Comparison of ENCODE assay signal across 22 cellular contexts in genomic region chr10:43089519-43089918, GRCh38. TPM values are rescaled to one million over a fixed set of nuclear protein-coding genes. Genes with fewer than 3 reads are reported as not detected.
"Had no signal": no experiment of that assay in that cellular context is flagged by ENCODE, and none has a peak within 500 bp of the region (broad histone marks: within the 10 kb centered on the region; RNA-seq: fewer than 3 reads in every experiment).

No MANE protein-coding gene starts in this region.

- H3K9me3 ChIP-seq: MG63, SJSA1 had no signal

- DNase-seq: IMR-90, Karpas-422, KG1, MG63, NCI-H1092, NCI-H1105 treated with DMSO at 0.1 percent for 48 hours, NCI-H1436 treated with DMSO at 0.1 percent for 48 hours, NCI-H1694, NCI-H187 treated with DMSO at 0.1 percent for 48 hours, NCI-H2029 treated with DMSO at 0.1 percent for 48 hours, NCI-H2171 treated with DMSO at 0.1 percent for 48 hours, NCI-H446, NCI-H524 treated with DMSO at 0.1 percent for 48 hours, NCI-H69, Right ventricle myocardium superior, RPMI8226, SIG-M5, SW 1271, T-cell had no signal

- H3K4me3 ChIP-seq: MG63, SJSA1, SK-N-MC had no signal

- ATAC-seq: HepG2, T-cell had no signal

- H3K4me1 ChIP-seq: SJSA1 had no signal

- H3K27ac ChIP-seq: SJSA1, SK-N-MC had no signal

- H3K27me3 ChIP-seq: MG63 had no signal

- H3K36me3 ChIP-seq: MG63, SJSA1 had no signal

RNA-seq across cellular contexts. Expression of gene RET, which starts 12.7 kb away (rescaled TPM):
- total RNA-seq: SJSA1 had no signal
- polyA plus RNA-seq: HepG2 had no signal
